Comparison of ENCODE assay signal across 22 cellular contexts in genomic region chr5:1698589-1699316, GRCh38.
DNase-seq lines count a peak whose midpoint lies in the region; ATAC-seq lines count a peak whose summit lies in the region.
"Had no signal": no experiment of that assay in that cellular context is flagged by ENCODE, and none has a peak within 500 bp of the region (broad histone marks: within the 10 kb centered on the region; RNA-seq: fewer than 3 reads in every experiment).

No MANE protein-coding gene starts in this region.

- no peaks in the 10 kb centered on the region for H3K36me3 Mint-ChIP-seq in activated T-cell treated with anti-CD3 and anti-CD28 coated beads, Interleukin-2, amount 50 U/mL, for 4 hours (ENCODE audit: insufficient read depth)
- H3K36me3 Mint-ChIP-seq in activated T-cell treated with anti-CD3 and anti-CD28 coated beads, Interleukin-2, amount 50 U/mL, for 24 hours (ENCODE audit: low read depth), result no peaks in the 10 kb centered on the region
- H3K36me3 Mint-ChIP-seq in activated naive CD8-positive, alpha-beta T cell, result no peaks in the 10 kb centered on the region
- H3K36me3 Mint-ChIP-seq in stimulated activated effector memory CD8-positive, alpha-beta T cell treated with anti-CD3 and anti-CD28 coated beads, Interleukin-12 subunit alpha, Interleukin-12 subunit beta, amount 100 ng/mL, for 72 hours, result no peaks in the 10 kb centered on the region
- H3K36me3 Mint-ChIP-seq: CD8-positive, alpha-beta T cell; IgD-negative memory B cell had no signal

- no peak overlapping the region for H3K27ac Mint-ChIP-seq in activated T-cell treated with anti-CD3 and anti-CD28 coated beads, Interleukin-2, amount 50 U/mL, for 24 hours
- peak overlapping the region; percentile 66 for H3K27ac Mint-ChIP-seq in activated naive CD8-positive, alpha-beta T cell
- H3K27ac Mint-ChIP-seq in stimulated activated effector memory CD8-positive, alpha-beta T cell treated with anti-CD3 and anti-CD28 coated beads, Interleukin-12 subunit alpha, Interleukin-12 subunit beta, amount 100 ng/mL, for 72 hours, result no peak overlapping the region
- H3K27ac Mint-ChIP-seq: B cell; CD8-positive, alpha-beta T cell; IgD-negative memory B cell had no signal

- H3K27ac ChIP-seq in SJCRH30, result no peak overlapping the region
- H3K27ac ChIP-seq: C4-2B, HL-60 had no signal

- H3K27me3 ChIP-seq in SJCRH30, result no peaks in the 10 kb centered on the region

- H3K36me3 ChIP-seq in SJCRH30, result no peaks in the 10 kb centered on the region

- ATAC-seq in activated T-cell treated with anti-CD3 and anti-CD28 coated beads, Interleukin-2, amount 50 U/mL, for 4 hours, result peak; percentile 85 to 87
- ATAC-seq in HG02870 (IDR thresholded peaks at IDR 0.05; ENCODE audit: unreplicated experiment) (peak; percentile 55), HG02840 (IDR thresholded peaks at IDR 0.05; ENCODE audit: low FRiP score, unreplicated experiment) (no peak)
- peak; percentile 61 for ATAC-seq in stimulated activated effector memory CD8-positive, alpha-beta T cell treated with anti-CD3 and anti-CD28 coated beads, Interleukin-12 subunit alpha, Interleukin-12 subunit beta, amount 100 ng/mL, for 72 hours
- ATAC-seq: CD8-positive, alpha-beta T cell; HCT116 had no signal

- DNase-seq in activated T-cell treated with anti-CD3 and anti-CD28 coated beads, Interleukin-2, amount 50 U/mL, for 4 hours, result no peak
- no peak for DNase-seq in activated T-cell treated with anti-CD3 and anti-CD28 coated beads, Interleukin-2, amount 50 U/mL, for 24 hours
- DNase-seq in stimulated activated effector memory CD8-positive, alpha-beta T cell treated with anti-CD3 and anti-CD28 coated beads, Interleukin-12 subunit alpha, Interleukin-12 subunit beta, amount 100 ng/mL, for 72 hours (ENCODE audit: low spot score in 2 of 2), result no peak
- no peak for DNase-seq in SJCRH30
- DNase-seq: Caco-2; CD8-positive, alpha-beta T cell; NCI-H1048; NCI-H1417 treated with DMSO at 0.1 percent for 48 hours; NCI-H1694 treated with DMSO at 0.1 percent for 48 hours; NCI-H2081; NCI-H2227 treated with DMSO at 0.1 percent for 48 hours; NCI-H526 treated with DMSO at 0.1 percent for 48 hours; Right ventricle myocardium superior; RPMI8226 had no signal

- no peak overlapping the region for H3K4me3 ChIP-seq in SJCRH30

- H3K4me3 Mint-ChIP-seq in activated T-cell treated with anti-CD3 and anti-CD28 coated beads, Interleukin-2, amount 50 U/mL, for 4 hours, result no peak overlapping the region
- no peak overlapping the region for H3K4me3 Mint-ChIP-seq in activated T-cell treated with anti-CD3 and anti-CD28 coated beads, Interleukin-2, amount 50 U/mL, for 24 hours
- H3K4me3 Mint-ChIP-seq in activated naive CD8-positive, alpha-beta T cell, result no peak overlapping the region
- H3K4me3 Mint-ChIP-seq in stimulated activated effector memory CD8-positive, alpha-beta T cell treated with anti-CD3 and anti-CD28 coated beads, Interleukin-12 subunit alpha, Interleukin-12 subunit beta, amount 100 ng/mL, for 72 hours, result no peak overlapping the region
- H3K4me3 Mint-ChIP-seq: B cell; CD8-positive, alpha-beta T cell; IgD-negative memory B cell had no signal

- peaks cover 28% of the 10 kb centered on the region for H3K27me3 Mint-ChIP-seq in activated T-cell treated with anti-CD3 and anti-CD28 coated beads, Interleukin-2, amount 50 U/mL, for 4 hours (ENCODE audit: low read depth)
- H3K27me3 Mint-ChIP-seq in activated T-cell treated with anti-CD3 and anti-CD28 coated beads, Interleukin-2, amount 50 U/mL, for 24 hours, result peaks cover 42% of the 10 kb centered on the region
- H3K27me3 Mint-ChIP-seq in activated naive CD8-positive, alpha-beta T cell, result peaks cover 4% of the 10 kb centered on the region

- no peaks in the 10 kb centered on the region for H3K9me3 Mint-ChIP-seq in activated T-cell treated with anti-CD3 and anti-CD28 coated beads, Interleukin-2, amount 50 U/mL, for 4 hours
- no peaks in the 10 kb centered on the region for H3K9me3 Mint-ChIP-seq in activated T-cell treated with anti-CD3 and anti-CD28 coated beads, Interleukin-2, amount 50 U/mL, for 24 hours
- H3K9me3 Mint-ChIP-seq in activated naive CD8-positive, alpha-beta T cell (ENCODE audit: low read depth), result no peaks in the 10 kb centered on the region
- H3K9me3 Mint-ChIP-seq in stimulated activated effector memory CD8-positive, alpha-beta T cell treated with anti-CD3 and anti-CD28 coated beads, Interleukin-12 subunit alpha, Interleukin-12 subunit beta, amount 100 ng/mL, for 72 hours, result no peaks in the 10 kb centered on the region
- H3K9me3 Mint-ChIP-seq: CD8-positive, alpha-beta T cell; IgD-negative memory B cell had no signal

- H3K4me1 Mint-ChIP-seq in activated T-cell treated with anti-CD3 and anti-CD28 coated beads, Interleukin-2, amount 50 U/mL, for 4 hours (ENCODE audit: low read depth), result peaks cover 5% of the 10 kb centered on the region
- peaks cover 21% of the 10 kb centered on the region for H3K4me1 Mint-ChIP-seq in activated T-cell treated with anti-CD3 and anti-CD28 coated beads, Interleukin-2, amount 50 U/mL, for 24 hours (ENCODE audit: low read depth)
- H3K4me1 Mint-ChIP-seq in activated naive CD8-positive, alpha-beta T cell (ENCODE audit: low read depth), result peaks cover 22% of the 10 kb centered on the region
- H3K4me1 Mint-ChIP-seq in stimulated activated effector memory CD8-positive, alpha-beta T cell treated with anti-CD3 and anti-CD28 coated beads, Interleukin-12 subunit alpha, Interleukin-12 subunit beta, amount 100 ng/mL, for 72 hours, result no peaks in the 10 kb centered on the region
- H3K4me1 Mint-ChIP-seq: B cell, IgD-negative memory B cell had no signal

- H3K4me1 ChIP-seq in SJCRH30, result no peaks in the 10 kb centered on the region
- H3K4me1 ChIP-seq: Caco-2 had no signal

- H3K9me3 ChIP-seq in SJCRH30 (replicated peaks), result no peaks in the 10 kb centered on the region
- H3K9me3 ChIP-seq: Caco-2 had no signal
